18 cellular contexts compared by ENCODE assay signal in the genomic region with DNA sequence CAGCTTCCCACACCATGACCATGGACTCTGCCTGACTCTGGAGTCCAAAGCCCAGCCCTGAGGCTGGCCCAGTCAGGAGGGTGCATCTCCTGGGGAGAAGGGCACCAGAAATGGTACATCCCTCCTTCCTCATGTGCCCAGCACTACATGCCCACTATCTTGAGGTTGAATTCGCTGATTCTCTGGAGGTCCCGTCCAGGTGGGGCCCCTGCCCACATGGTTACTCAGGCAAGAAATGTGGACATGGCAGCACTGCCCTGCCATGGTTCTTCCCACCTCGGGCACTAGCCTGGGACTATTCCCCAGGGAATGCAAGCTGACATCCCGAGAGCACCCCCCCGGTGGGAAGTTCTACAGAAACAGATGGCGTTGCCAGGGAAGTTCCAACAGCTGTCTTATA. TPM values are rescaled to one million over a fixed set of nuclear protein-coding genes. Genes with fewer than 3 reads are reported as not detected.
DNase-seq lines count a peak whose midpoint lies in the region; ATAC-seq, FAIRE-seq and TF ChIP-seq lines count a peak whose summit lies in the region.
"Had no signal": no experiment of that assay in that cellular context is flagged by ENCODE, and none has a peak within 500 bp of the region (broad histone marks: within the 10 kb centered on the region; RNA-seq: fewer than 3 reads in every experiment).

No MANE protein-coding gene starts in this region.

- BruUV-seq in HepG2 (replicated peaks; lab: Mats Ljungman, UMichigan) = no TSS peak

- intact Hi-C loops in right lobe of liver (cut with DNase I) (loop anchor here in 1 of 2 donors (5.0 kb wide), 1 partner anchor 82 kb away; no protein-coding TSS in a partner anchor), HepG2 (cut with micrococcal nuclease; ENCODE audit: unreplicated experiment) (no loop called here)

- H3K4me1 ChIP-seq in right lobe of liver (peaks cover 0 to 7% (median 0%) of the 10 kb centered on the region in 4 donors), HepG2 (ENCODE audit: insufficient read depth, low read length) (peaks cover 16% of the 10 kb centered on the region)
- H3K4me1 ChIP-seq: Peyer's patch had no signal

- CTCF ChIA-PET in HepG2 (lab: Yijun Ruan, JAX; ENCODE audit: low intra/inter-chr PET ratio, low total read pairs) = interaction anchor here (1.9 to 2.5 kb wide), 2 partner anchors 49 to 95 kb away, joined by 7 to 23 read pairs; no protein-coding TSS in a partner anchor

- peaks cover 18% of the 10 kb centered on the region for H3K36me3 Mint-ChIP-seq in T-helper 2 cell treated with Interferon-gamma antibody and Interleukin-4, amounts not matched to agents 5 μg/mL and 100 μg/mL, for 36 hours (ENCODE audit: low read depth)

- TF ChIP-seq POLR2A in right lobe of liver (IDR thresholded peaks at IDR 0.05) (no peak), HepG2 (IDR thresholded peaks at IDR 0.05; ENCODE audit: insufficient read depth in 1 of 2, low read depth in 2 of 2, low read length in 2 of 2) (no peak)

- DNase-seq in right lobe of liver = peak in 2 of 3 donors; percentile 13 to 37
- DNase-seq in HepG2 (ENCODE audit: low spot score) = no peak
- peak; percentile 93 for DNase-seq in NCI-H82 (lab: John Stamatoyannopoulos, UW)
- DNase-seq in myocyte (ENCODE audit: low read depth) = peak; percentile 55
- no peak for DNase-seq in urothelium cell line (ENCODE audit: low spot score)
- DNase-seq in NCI-H187 treated with DMSO at 0.1 percent for 48 hours (lab: John Stamatoyannopoulos, UW) = no peak
- DNase-seq in T-helper 2 cell treated with Interferon-gamma antibody and Interleukin-4, amounts not matched to agents 5 μg/mL and 100 μg/mL, for 36 hours (ENCODE audit: low spot score) = no peak
- DNase-seq: CD4-positive, CD25-positive, alpha-beta regulatory T cell; GOT3; MG63; NCI-H1105; NCI-H2029 treated with DMSO at 0.1 percent for 48 hours; NCI-H226; Peyer's patch; SHP77 treated with DMSO at 0.1 percent for 48 hours had no signal

- H3K79me2 ChIP-seq in HepG2 (ENCODE audit: insufficient read depth, low read length) = no peaks in the 10 kb centered on the region

- H2AFZ ChIP-seq in HepG2 (ENCODE audit: low read length) = no peak overlapping the region

- H3K27me3 Mint-ChIP-seq in T-helper 2 cell treated with Interferon-gamma antibody and Interleukin-4, amounts not matched to agents 5 μg/mL and 100 μg/mL, for 36 hours (ENCODE audit: low read depth) = no peaks in the 10 kb centered on the region
- H3K27me3 Mint-ChIP-seq: CD4-positive, CD25-positive, alpha-beta regulatory T cell had no signal

- FAIRE-seq in HepG2 (lab: Jason Lieb, UNC) (no peak), urothelium cell line (lab: Jason Lieb, UNC) (no peak)
- FAIRE-seq: A204.1 had no signal

- H4K20me1 ChIP-seq in HepG2 (ENCODE audit: insufficient read depth, low read length) = no peaks in the 10 kb centered on the region

- H3K9me3 ChIP-seq in right lobe of liver (no peaks in the 10 kb centered on the region), HepG2 (ENCODE audit: low read length) (no peaks in the 10 kb centered on the region)
- H3K9me3 ChIP-seq: MG63, Peyer's patch had no signal

- TF ChIP-seq EP300 in HepG2 (IDR thresholded peaks at IDR 0.05; ENCODE audit: low read depth in 2 of 2, low read length in 2 of 2) (no peak), HepG2 (CRISPR knock-in tag; IDR thresholded peaks at IDR 0.05; ENCODE audit: borderline replicate concordance) (no peak)

- in situ Hi-C loops in HepG2 (cut with HindIII; ENCODE audit: extremely low pct_ligation_motif_present, low pct_unique_long_range_greater_than_20kb) = no loop called here

- POLR2A ChIA-PET in HepG2 (lab: Yijun Ruan, JAX) = interaction anchor here (0.7 kb wide), 1 partner anchor 10 kb away, joined by 3 read pairs; no protein-coding TSS in a partner anchor

- H3K4me2 ChIP-seq in HepG2 (ENCODE audit: low read depth, low read length) = no peak overlapping the region
- H3K4me2 ChIP-seq: KMS-11 had no signal

- no peak overlapping the region for H3K4me3 Mint-ChIP-seq in T-helper 2 cell treated with Interferon-gamma antibody and Interleukin-4, amounts not matched to agents 5 μg/mL and 100 μg/mL, for 36 hours
- H3K4me3 Mint-ChIP-seq: CD4-positive, CD25-positive, alpha-beta regulatory T cell had no signal

- H3K9me3 Mint-ChIP-seq in T-helper 2 cell treated with Interferon-gamma antibody and Interleukin-4, amounts not matched to agents 5 μg/mL and 100 μg/mL, for 36 hours = no peaks in the 10 kb centered on the region

- TF ChIP-seq RAD21 in HepG2 (CRISPR knock-in tag; IDR thresholded peaks at IDR 0.05) = no peak

- H3K27me3 ChIP-seq in right lobe of liver = no peaks in the 10 kb centered on the region
- no peaks in the 10 kb centered on the region for H3K27me3 ChIP-seq in HepG2 (ENCODE audit: control insufficient read depth in 1 of 2, insufficient read depth in 2 of 2, low read length in 2 of 2)
- H3K27me3 ChIP-seq: MG63, Peyer's patch had no signal

- H3K27ac Mint-ChIP-seq in T-helper 2 cell treated with Interferon-gamma antibody and Interleukin-4, amounts not matched to agents 5 μg/mL and 100 μg/mL, for 36 hours = no peak overlapping the region

- WGBS in right lobe of liver (ENCODE audit: insufficient coverage, low coverage, low lambda C conversion rate, missing lambda C conversion rate) = no CpG with 5 or more reads among the region's 6 CpGs
- 97% methylated on average over 6 of the region's 6 CpGs for WGBS in HepG2 (ENCODE audit: low lambda C conversion rate)

- peaks cover 0 to 45% (median 21%) of the 10 kb centered on the region in 4 donors for H3K36me3 ChIP-seq in right lobe of liver
- peaks cover 47 to 79% of the 10 kb centered on the region in 2 experiments for H3K36me3 ChIP-seq in HepG2 (replicated peaks in 1 of 2; ENCODE audit: control insufficient read depth in 1 of 2, insufficient read depth in 2 of 2, low read length in 2 of 2)

- TF ChIP-seq CTCF in right lobe of liver (IDR thresholded peaks at IDR 0.05) (no peak), HepG2 (CRISPR knock-in tag; IDR thresholded peaks at IDR 0.05) (no peak)

- H3K4me3 ChIP-seq in right lobe of liver = no peak overlapping the region
- no peak overlapping the region for H3K4me3 ChIP-seq in HepG2 (replicated peaks in 1 of 3; ENCODE audit: insufficient read depth in 1 of 3, low read depth in 2 of 3, low read length in 3 of 3)
- H3K4me3 ChIP-seq: MG63, Peyer's patch had no signal

- no peak overlapping the region for H3K9ac ChIP-seq in HepG2 (ENCODE audit: insufficient read depth, low read depth, low read length)
- H3K9ac ChIP-seq: KMS-11 had no signal

- H3K4me1 Mint-ChIP-seq in T-helper 2 cell treated with Interferon-gamma antibody and Interleukin-4, amounts not matched to agents 5 μg/mL and 100 μg/mL, for 36 hours (ENCODE audit: low read depth) = no peaks in the 10 kb centered on the region
- H3K4me1 Mint-ChIP-seq: CD4-positive, CD25-positive, alpha-beta regulatory T cell had no signal

- ATAC-seq in right lobe of liver (no peak), HepG2 (no peak), GM21381 (IDR thresholded peaks at IDR 0.05; ENCODE audit: unreplicated experiment) (no peak)

- H3K27ac ChIP-seq in right lobe of liver (no peak overlapping the region), HepG2 (ENCODE audit: extremely low read length, insufficient read depth, low read length) (no peak overlapping the region)
- H3K27ac ChIP-seq: KMS-11, Peyer's patch had no signal

RNA-seq across cellular contexts. Expression of a gene that starts 15.3 kb away (rescaled TPM):
- total RNA-seq in right lobe of liver (1 to 10 TPM; 1.7 to 8.3 (median 3.8) TPM), HepG2 (2016; rRNA removed; fragmentation: Illumina TruSeq; extraction: Trizol) (59.0 and 82.8 TPM in 2 replicates), myocyte (289 and 488 TPM in 2 replicates)
- 147 and 163 TPM in 2 replicates for total RNA-seq in HepG2 (2016; cell fraction: cytosol; rRNA removed; fragmentation: Illumina TruSeq; extraction: Trizol; ENCODE audit: low read depth)
- 53.8 and 85.2 TPM in 2 replicates for total RNA-seq in HepG2 (2016; cell fraction: insoluble cytoplasmic fraction; rRNA removed; fragmentation: Illumina TruSeq; extraction: Trizol)
- 185 and 209 TPM in 2 replicates for total RNA-seq in HepG2 (2016; cell fraction: membrane; rRNA removed; fragmentation: Illumina TruSeq; extraction: Trizol)
- total RNA-seq in HepG2 (2016; cell fraction: nucleus; rRNA removed; fragmentation: Illumina TruSeq; extraction: Trizol) = 38.9 and 45.1 TPM in 2 replicates
- 19.5 and 25.3 TPM in 2 replicates for polyA plus RNA-seq in HepG2 (2011; rRNA removed)
- 16.3 and 30.2 TPM in 2 replicates for polyA plus RNA-seq in HepG2 (2011; cell fraction: cytosol; rRNA removed)
- 53.7 and 55.3 TPM in 2 replicates for polyA plus RNA-seq in HepG2 (2011; cell fraction: nucleus; rRNA removed)
- 15.6 and 22.1 TPM in 2 replicates for polyA plus RNA-seq in HepG2 (2012)
- 142 and 160 TPM in 2 replicates for polyA plus RNA-seq in HepG2 (2016; cell fraction: cytosol; fragmentation: Illumina TruSeq; extraction: Trizol; ENCODE audit: low read depth)
- polyA plus RNA-seq in HepG2 (2016; cell fraction: insoluble cytoplasmic fraction; fragmentation: Illumina TruSeq; extraction: Trizol; ENCODE audit: low read depth) = 56.0 and 58.7 TPM in 2 replicates
- polyA plus RNA-seq in HepG2 (2016; cell fraction: membrane; fragmentation: Illumina TruSeq; extraction: Trizol; ENCODE audit: low read depth) = 144 and 147 TPM in 2 replicates
- 73.3 and 84.5 TPM in 2 replicates for polyA plus RNA-seq in HepG2 (2016; cell fraction: nucleus; fragmentation: Illumina TruSeq; extraction: Trizol; ENCODE audit: insufficient read depth, low read depth)
- polyA minus RNA-seq in HepG2 (2011; rRNA and poly(A)+ RNA removed; ENCODE audit: low replicate concordance) = 0.30 and 12.1 TPM in 2 replicates
- polyA minus RNA-seq in HepG2 (2011; cell fraction: cytosol; rRNA and poly(A)+ RNA removed) = 10.4 and 11.7 TPM in 2 replicates
- 3.1 and 4.4 TPM in 2 replicates for polyA minus RNA-seq in HepG2 (2011; cell fraction: nucleus; rRNA and poly(A)+ RNA removed)
- 258 TPM for polyA plus RNA-seq in myocyte (2012)

RNA-seq across cellular contexts. Expression of a gene that starts 33.3 kb away (rescaled TPM):
- total RNA-seq in right lobe of liver (10 to 100 TPM in 1 of 6 experiments, 1 to 10 TPM in 5; 4.5 to 12.5 (median 6.1) TPM), HepG2 (2016; rRNA removed; fragmentation: Illumina TruSeq; extraction: Trizol) (6.8 and 9.4 TPM in 2 replicates), myocyte (3.1 and 6.6 TPM in 2 replicates)
- 21.5 and 22.6 TPM in 2 replicates for total RNA-seq in HepG2 (2016; cell fraction: cytosol; rRNA removed; fragmentation: Illumina TruSeq; extraction: Trizol; ENCODE audit: low read depth)
- 5.4 and 8.6 TPM in 2 replicates for total RNA-seq in HepG2 (2016; cell fraction: insoluble cytoplasmic fraction; rRNA removed; fragmentation: Illumina TruSeq; extraction: Trizol)
- total RNA-seq in HepG2 (2016; cell fraction: membrane; rRNA removed; fragmentation: Illumina TruSeq; extraction: Trizol) = 9.6 TPM in 2 replicates
- 9.6 and 11.5 TPM in 2 replicates for total RNA-seq in HepG2 (2016; cell fraction: nucleus; rRNA removed; fragmentation: Illumina TruSeq; extraction: Trizol)
- polyA plus RNA-seq in HepG2 (2011; rRNA removed) = 5.1 TPM in 2 replicates
- polyA plus RNA-seq in HepG2 (2011; cell fraction: cytosol; rRNA removed) = 2.3 and 2.9 TPM in 2 replicates
- 12.7 and 15.5 TPM in 2 replicates for polyA plus RNA-seq in HepG2 (2011; cell fraction: nucleus; rRNA removed)
- 7.2 and 7.6 TPM in 2 replicates for polyA plus RNA-seq in HepG2 (2012)
- 0.31 and 0.44 TPM in 2 replicates for polyA plus RNA-seq in HepG2 (2016; cell fraction: cytosol; fragmentation: Illumina TruSeq; extraction: Trizol; ENCODE audit: low read depth)
- 5.0 and 6.1 TPM in 2 replicates for polyA plus RNA-seq in HepG2 (2016; cell fraction: insoluble cytoplasmic fraction; fragmentation: Illumina TruSeq; extraction: Trizol; ENCODE audit: low read depth)
- polyA plus RNA-seq in HepG2 (2016; cell fraction: membrane; fragmentation: Illumina TruSeq; extraction: Trizol; ENCODE audit: low read depth) = 1.3 and 1.5 TPM in 2 replicates
- 18.1 and 18.4 TPM in 2 replicates for polyA plus RNA-seq in HepG2 (2016; cell fraction: nucleus; fragmentation: Illumina TruSeq; extraction: Trizol; ENCODE audit: insufficient read depth, low read depth)
- 8.0 and 20.0 TPM in 2 replicates for polyA minus RNA-seq in HepG2 (2011; rRNA and poly(A)+ RNA removed; ENCODE audit: low replicate concordance)
- polyA minus RNA-seq in HepG2 (2011; cell fraction: cytosol; rRNA and poly(A)+ RNA removed) = 6.6 and 9.5 TPM in 2 replicates
- polyA minus RNA-seq in HepG2 (2011; cell fraction: nucleus; rRNA and poly(A)+ RNA removed) = 40.7 and 48.7 TPM in 2 replicates
- polyA plus RNA-seq in myocyte (2012) = 4.0 TPM

RNA-seq across cellular contexts. Expression of a gene that starts 51.7 kb away (rescaled TPM):
- total RNA-seq in right lobe of liver = 10 to 100 TPM in 5 of 6 experiments, 1 to 10 TPM in 1; 9.8 to 24.3 (median 16.8) TPM
- 28.8 and 33.1 TPM in 2 replicates for total RNA-seq in HepG2 (2016; rRNA removed; fragmentation: Illumina TruSeq; extraction: Trizol)
- 48.9 and 49.3 TPM in 2 replicates for total RNA-seq in HepG2 (2016; cell fraction: cytosol; rRNA removed; fragmentation: Illumina TruSeq; extraction: Trizol; ENCODE audit: low read depth)
- total RNA-seq in HepG2 (2016; cell fraction: insoluble cytoplasmic fraction; rRNA removed; fragmentation: Illumina TruSeq; extraction: Trizol) = 29.4 and 32.7 TPM in 2 replicates
- 27.7 and 27.8 TPM in 2 replicates for total RNA-seq in HepG2 (2016; cell fraction: membrane; rRNA removed; fragmentation: Illumina TruSeq; extraction: Trizol)
- total RNA-seq in HepG2 (2016; cell fraction: nucleus; rRNA removed; fragmentation: Illumina TruSeq; extraction: Trizol) = 36.5 and 38.3 TPM in 2 replicates
- polyA plus RNA-seq in HepG2 (2011; rRNA removed) = 29.6 and 31.7 TPM in 2 replicates
- polyA plus RNA-seq in HepG2 (2011; cell fraction: cytosol; rRNA removed) = 18.8 and 19.7 TPM in 2 replicates
- polyA plus RNA-seq in HepG2 (2011; cell fraction: nucleus; rRNA removed) = 88.3 TPM in 2 replicates
- 20.7 and 25.1 TPM in 2 replicates for polyA plus RNA-seq in HepG2 (2012)
- polyA plus RNA-seq in HepG2 (2016; cell fraction: cytosol; fragmentation: Illumina TruSeq; extraction: Trizol; ENCODE audit: low read depth) = 19.8 and 22.9 TPM in 2 replicates
- 37.7 and 40.4 TPM in 2 replicates for polyA plus RNA-seq in HepG2 (2016; cell fraction: insoluble cytoplasmic fraction; fragmentation: Illumina TruSeq; extraction: Trizol; ENCODE audit: low read depth)
- 21.8 and 23.4 TPM in 2 replicates for polyA plus RNA-seq in HepG2 (2016; cell fraction: membrane; fragmentation: Illumina TruSeq; extraction: Trizol; ENCODE audit: low read depth)
- 90.6 and 92.2 TPM in 2 replicates for polyA plus RNA-seq in HepG2 (2016; cell fraction: nucleus; fragmentation: Illumina TruSeq; extraction: Trizol; ENCODE audit: insufficient read depth, low read depth)
- polyA minus RNA-seq in HepG2 (2011; rRNA and poly(A)+ RNA removed; ENCODE audit: low replicate concordance) = 19.4 and 31.8 TPM in 2 replicates
- polyA minus RNA-seq in HepG2 (2011; cell fraction: cytosol; rRNA and poly(A)+ RNA removed) = 6.0 and 7.4 TPM in 2 replicates
- 50.5 and 52.7 TPM in 2 replicates for polyA minus RNA-seq in HepG2 (2011; cell fraction: nucleus; rRNA and poly(A)+ RNA removed)
- total RNA-seq in myocyte = 13.6 and 15.6 TPM in 2 replicates
- 32.9 TPM for polyA plus RNA-seq in myocyte (2012)

Comparison
In these comparisons a context has a peak if more than half of its experiments do, and no peak if none do; other contexts are left out.
1. DNase-seq: peak in right lobe of liver (2 of 3), NCI-H82 (single experiment) and myocyte (single experiment); none in HepG2 (single experiment), urothelium cell line (single experiment), NCI-H187 treated with DMSO at 0.1 percent for 48 hours (single experiment) and T-helper 2 cell treated with Interferon-gamma antibody and Interleukin-4, amounts not matched to agents 5 μg/mL and 100 μg/mL, for 36 hours (single experiment).
2. RNA of a gene that starts 15.3 kb away (total RNA-seq): 289 to 488 TPM in myocyte and 38.9 to 209 TPM in HepG2; 1.7 to 8.3 TPM in right lobe of liver; every median in the first group is over 4 times any median in the second.